ENCODE assay signal across 1 cellular context in genomic region chr17:75814900-75815373, GRCh38.
TF ChIP-seq lines count a peak whose summit lies in the region.

No MANE protein-coding gene starts in this region.

TF ChIP-seq in K562, 482 proteins besides CTCF, POLR2A, EP300 and RAD21:
- TF ChIP-seq POLR2G (IDR thresholded peaks at IDR 0.05; ENCODE audit: low read depth, low read length) (0 out of 2 replicates have a peak, but pooled peaks have one; percentile 22), SNIP1 (IDR thresholded peaks at IDR 0.05; ENCODE audit: low read depth) (no peak)
